In genomic region chrX:71622347-71623104, GRCh38 we compare ENCODE assay signal across 1 cellular context.
TF ChIP-seq lines count a peak whose summit lies in the region.

No MANE protein-coding gene starts in this region.

TF ChIP-seq in K562, 482 proteins besides CTCF, POLR2A, EP300 and RAD21:
- TF ChIP-seq, protein P1, sequence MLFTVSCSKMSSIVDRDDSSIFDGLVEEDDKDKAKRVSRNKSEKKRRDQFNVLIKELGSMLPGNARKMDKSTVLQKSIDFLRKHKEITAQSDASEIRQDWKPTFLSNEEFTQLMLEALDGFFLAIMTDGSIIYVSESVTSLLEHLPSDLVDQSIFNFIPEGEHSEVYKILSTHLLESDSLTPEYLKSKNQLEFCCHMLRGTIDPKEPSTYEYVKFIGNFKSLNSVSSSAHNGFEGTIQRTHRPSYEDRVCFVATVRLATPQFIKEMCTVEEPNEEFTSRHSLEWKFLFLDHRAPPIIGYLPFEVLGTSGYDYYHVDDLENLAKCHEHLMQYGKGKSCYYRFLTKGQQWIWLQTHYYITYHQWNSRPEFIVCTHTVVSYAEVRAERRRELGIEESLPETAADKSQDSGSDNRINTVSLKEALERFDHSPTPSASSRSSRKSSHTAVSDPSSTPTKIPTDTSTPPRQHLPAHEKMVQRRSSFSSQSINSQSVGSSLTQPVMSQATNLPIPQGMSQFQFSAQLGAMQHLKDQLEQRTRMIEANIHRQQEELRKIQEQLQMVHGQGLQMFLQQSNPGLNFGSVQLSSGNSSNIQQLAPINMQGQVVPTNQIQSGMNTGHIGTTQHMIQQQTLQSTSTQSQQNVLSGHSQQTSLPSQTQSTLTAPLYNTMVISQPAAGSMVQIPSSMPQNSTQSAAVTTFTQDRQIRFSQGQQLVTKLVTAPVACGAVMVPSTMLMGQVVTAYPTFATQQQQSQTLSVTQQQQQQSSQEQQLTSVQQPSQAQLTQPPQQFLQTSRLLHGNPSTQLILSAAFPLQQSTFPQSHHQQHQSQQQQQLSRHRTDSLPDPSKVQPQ (CRISPR knock-in tag; IDR thresholded peaks at IDR 0.05; ENCODE audit: borderline replicate concordance), result no peak
- no peak for TF ChIP-seq ZNF384 (IDR thresholded peaks at IDR 0.05; ENCODE audit: low read depth, low read length)
- no peak for TF ChIP-seq TARDBP (IDR thresholded peaks at IDR 0.05)
- TF ChIP-seq FOS (IDR thresholded peaks at IDR 0.05; ENCODE audit: extremely low read depth, insufficient read length), result no peak
- TF ChIP-seq, protein P2, sequence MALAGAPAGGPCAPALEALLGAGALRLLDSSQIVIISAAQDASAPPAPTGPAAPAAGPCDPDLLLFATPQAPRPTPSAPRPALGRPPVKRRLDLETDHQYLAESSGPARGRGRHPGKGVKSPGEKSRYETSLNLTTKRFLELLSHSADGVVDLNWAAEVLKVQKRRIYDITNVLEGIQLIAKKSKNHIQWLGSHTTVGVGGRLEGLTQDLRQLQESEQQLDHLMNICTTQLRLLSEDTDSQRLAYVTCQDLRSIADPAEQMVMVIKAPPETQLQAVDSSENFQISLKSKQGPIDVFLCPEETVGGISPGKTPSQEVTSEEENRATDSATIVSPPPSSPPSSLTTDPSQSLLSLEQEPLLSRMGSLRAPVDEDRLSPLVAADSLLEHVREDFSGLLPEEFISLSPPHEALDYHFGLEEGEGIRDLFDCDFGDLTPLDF (CRISPR knock-in tag; IDR thresholded peaks at IDR 0.05), result no peak
- TF ChIP-seq, protein P3, sequence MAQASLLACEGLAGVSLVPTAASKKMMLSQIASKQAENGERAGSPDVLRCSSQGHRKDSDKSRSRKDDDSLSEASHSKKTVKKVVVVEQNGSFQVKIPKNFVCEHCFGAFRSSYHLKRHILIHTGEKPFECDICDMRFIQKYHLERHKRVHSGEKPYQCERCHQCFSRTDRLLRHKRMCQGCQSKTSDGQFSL (CRISPR knock-in tag; IDR thresholded peaks at IDR 0.05), result no peak
- TF ChIP-seq, protein P3 (tag; IDR thresholded peaks at IDR 0.05), result no peak
- TF ChIP-seq NCOA4 (IDR thresholded peaks at IDR 0.05; ENCODE audit: partially characterized antibody), result no peak
- no peak for TF ChIP-seq ZKSCAN8 (CRISPR knock-in tag; IDR thresholded peaks at IDR 0.05)
- no peak for TF ChIP-seq TEAD4 (IDR thresholded peaks at IDR 0.05; ENCODE audit: low read length)
- TF ChIP-seq TEAD4 (CRISPR knock-in tag; IDR thresholded peaks at IDR 0.05; ENCODE audit: borderline replicate concordance), result no peak
- TF ChIP-seq, protein P4, sequence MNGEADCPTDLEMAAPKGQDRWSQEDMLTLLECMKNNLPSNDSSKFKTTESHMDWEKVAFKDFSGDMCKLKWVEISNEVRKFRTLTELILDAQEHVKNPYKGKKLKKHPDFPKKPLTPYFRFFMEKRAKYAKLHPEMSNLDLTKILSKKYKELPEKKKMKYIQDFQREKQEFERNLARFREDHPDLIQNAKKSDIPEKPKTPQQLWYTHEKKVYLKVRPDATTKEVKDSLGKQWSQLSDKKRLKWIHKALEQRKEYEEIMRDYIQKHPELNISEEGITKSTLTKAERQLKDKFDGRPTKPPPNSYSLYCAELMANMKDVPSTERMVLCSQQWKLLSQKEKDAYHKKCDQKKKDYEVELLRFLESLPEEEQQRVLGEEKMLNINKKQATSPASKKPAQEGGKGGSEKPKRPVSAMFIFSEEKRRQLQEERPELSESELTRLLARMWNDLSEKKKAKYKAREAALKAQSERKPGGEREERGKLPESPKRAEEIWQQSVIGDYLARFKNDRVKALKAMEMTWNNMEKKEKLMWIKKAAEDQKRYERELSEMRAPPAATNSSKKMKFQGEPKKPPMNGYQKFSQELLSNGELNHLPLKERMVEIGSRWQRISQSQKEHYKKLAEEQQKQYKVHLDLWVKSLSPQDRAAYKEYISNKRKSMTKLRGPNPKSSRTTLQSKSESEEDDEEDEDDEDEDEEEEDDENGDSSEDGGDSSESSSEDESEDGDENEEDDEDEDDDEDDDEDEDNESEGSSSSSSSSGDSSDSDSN (IDR thresholded peaks at IDR 0.05; ENCODE audit: borderline replicate concordance in 1 of 2, low read depth in 2 of 2, low read length in 2 of 2), result no peak
- TF ChIP-seq ZNF398 (CRISPR knock-in tag; IDR thresholded peaks at IDR 0.05), result no peak
- TF ChIP-seq, protein P5, sequence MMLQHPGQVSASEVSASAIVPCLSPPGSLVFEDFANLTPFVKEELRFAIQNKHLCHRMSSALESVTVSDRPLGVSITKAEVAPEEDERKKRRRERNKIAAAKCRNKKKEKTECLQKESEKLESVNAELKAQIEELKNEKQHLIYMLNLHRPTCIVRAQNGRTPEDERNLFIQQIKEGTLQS (IDR thresholded peaks at IDR 0.05), result no peak
- TF ChIP-seq, protein P5 (CRISPR knock-in tag; conservative IDR thresholded peaks at IDR 0.05), result no peak
- TF ChIP-seq, protein P6, sequence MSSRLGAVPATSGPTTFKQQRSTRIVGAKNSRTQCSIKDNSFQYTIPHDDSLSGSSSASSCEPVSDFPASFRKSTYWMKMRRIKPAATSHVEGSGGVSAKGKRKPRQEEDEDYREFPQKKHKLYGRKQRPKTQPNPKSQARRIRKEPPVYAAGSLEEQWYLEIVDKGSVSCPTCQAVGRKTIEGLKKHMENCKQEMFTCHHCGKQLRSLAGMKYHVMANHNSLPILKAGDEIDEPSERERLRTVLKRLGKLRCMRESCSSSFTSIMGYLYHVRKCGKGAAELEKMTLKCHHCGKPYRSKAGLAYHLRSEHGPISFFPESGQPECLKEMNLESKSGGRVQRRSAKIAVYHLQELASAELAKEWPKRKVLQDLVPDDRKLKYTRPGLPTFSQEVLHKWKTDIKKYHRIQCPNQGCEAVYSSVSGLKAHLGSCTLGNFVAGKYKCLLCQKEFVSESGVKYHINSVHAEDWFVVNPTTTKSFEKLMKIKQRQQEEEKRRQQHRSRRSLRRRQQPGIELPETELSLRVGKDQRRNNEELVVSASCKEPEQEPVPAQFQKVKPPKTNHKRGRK (tag; IDR thresholded peaks at IDR 0.05), result no peak
- TF ChIP-seq GMEB1 (CRISPR knock-in tag; IDR thresholded peaks at IDR 0.05), result no peak
